In genomic region chr16:31371008-31371407, GRCh38 we compare ENCODE assay signal across 1 cellular context.
TF ChIP-seq lines count a peak whose summit lies in the region.

No MANE protein-coding gene starts in this region.

TF ChIP-seq in SK-N-SH, 30 proteins besides CTCF, POLR2A, EP300 and RAD21:
- TF ChIP-seq RFX5 (IDR thresholded peaks at IDR 0.05; ENCODE audit: low read length) (no peak), USF2 (IDR thresholded peaks at IDR 0.05; ENCODE audit: borderline replicate concordance, low read depth, low read length) (no peak), EZH2phosphoT487 (IDR thresholded peaks at IDR 0.05; ENCODE audit: borderline replicate concordance, low read depth) (no peak), MEF2A (IDR thresholded peaks at IDR 0.05; ENCODE audit: borderline replicate concordance, low read depth) (no peak), SMC3 (IDR thresholded peaks at IDR 0.05; ENCODE audit: low read depth, low read length) (no peak), REST (IDR thresholded peaks at IDR 0.05; ENCODE audit: low read depth, low read length) (no peak), FOXM1 (IDR thresholded peaks at IDR 0.05; ENCODE audit: low read depth) (no peak), USF1 (IDR thresholded peaks at IDR 0.05; ENCODE audit: borderline replicate concordance, low read depth) (no peak), RXRA (IDR thresholded peaks at IDR 0.05; ENCODE audit: borderline replicate concordance, low read depth) (no peak), MAX (IDR thresholded peaks at IDR 0.05; ENCODE audit: low read depth) (no peak), GABPA (IDR thresholded peaks at IDR 0.05; ENCODE audit: low read depth) (no peak), GATA2 (CRISPR knock-in tag; IDR thresholded peaks at IDR 0.05) (no peak), RCOR1 (IDR thresholded peaks at IDR 0.05; ENCODE audit: low read length) (no peak), CHD2 (IDR thresholded peaks at IDR 0.05; ENCODE audit: low read length, partially characterized antibody) (no peak), TAF1 (IDR thresholded peaks at IDR 0.05; ENCODE audit: borderline replicate concordance, low read depth, low read length) (no peak), YY1 (IDR thresholded peaks at IDR 0.05; ENCODE audit: low read depth) (no peak)
